In genomic region chr17:559699-560378, GRCh38 we compare ENCODE assay signal across 11 cellular contexts.
DNase-seq lines count a peak whose midpoint lies in the region; ATAC-seq and TF ChIP-seq lines count a peak whose summit lies in the region.
"Had no signal": no experiment of that assay in that cellular context is flagged by ENCODE, and none has a peak within 500 bp of the region (broad histone marks: within the 10 kb centered on the region; RNA-seq: fewer than 3 reads in every experiment).

No MANE protein-coding gene starts in this region.

- H3K4me3 ChIP-seq in BLaER1 treated with 17β-estradiol and CSF1 and Interleukin-3, amounts not matched to agents 10 nM and 100 nM: peak overlapping the region in 1 of 10 experiments; percentile 19; a peak in 2 of 20 replicates
- H3K4me3 ChIP-seq in SK-N-SH (ENCODE audit: low read depth in 2 of 2, low read length in 1 of 2): no peak overlapping the region
- H3K4me3 ChIP-seq in fibroblast of mammary gland (ENCODE audit: control insufficient read depth, low read depth, low read length): no peak overlapping the region
- no peak overlapping the region for H3K4me3 ChIP-seq in parathyroid adenoma (ENCODE audit: low read depth, low read length)

- ATAC-seq in GM18867 (IDR thresholded peaks at IDR 0.05; ENCODE audit: unreplicated experiment) (no peak), GM19395 (IDR thresholded peaks at IDR 0.05; ENCODE audit: unreplicated experiment) (no peak)

- peak overlapping the region in 4 of 11 experiments; percentile 32 to 59 (median 50); a peak in 6 of 22 replicates for H3K9ac ChIP-seq in BLaER1 treated with 17β-estradiol and CSF1 and Interleukin-3, amounts not matched to agents 10 nM and 100 nM
- peak overlapping the region; percentile 20; the same call in 1 of the 2 replicates for H3K9ac ChIP-seq in SK-N-SH
- no peak overlapping the region for H3K9ac ChIP-seq in parathyroid adenoma

- peak overlapping the region in 10 of 11 experiments; percentile 16 to 79 (median 52); a peak in 17 of 22 replicates for H3K27ac ChIP-seq in BLaER1 treated with 17β-estradiol and CSF1 and Interleukin-3, amounts not matched to agents 10 nM and 100 nM
- H3K27ac ChIP-seq in SK-N-SH (ENCODE audit: low read depth in 2 of 2, low read length in 1 of 2) (peak overlapping the region in 1 of 2 experiments; percentile 82; a peak in 2 of 4 replicates), parathyroid adenoma (peak overlapping the region; percentile 73)

- H3F3A ChIP-seq in SK-N-SH (replicated peaks; ENCODE audit: insufficient read depth): peaks cover 33% of the 10 kb centered on the region

- H3K4me2 ChIP-seq in BLaER1 treated with 17β-estradiol and CSF1 and Interleukin-3, amounts not matched to agents 10 nM and 100 nM: peak overlapping the region in 8 of 11 experiments; percentile 6 to 91 (median 76); a peak in 14 of 22 replicates
- peak overlapping the region; percentile 38 for H3K4me2 ChIP-seq in SK-N-SH
- no peak overlapping the region for H3K4me2 ChIP-seq in parathyroid adenoma (ENCODE audit: low read length)

- WGBS in SK-N-SH (ENCODE audit: low lambda C conversion rate): 54% methylated on average over 2 of the region's 6 CpGs

- H3K36me3 ChIP-seq in BLaER1 treated with 17β-estradiol and CSF1 and Interleukin-3, amounts not matched to agents 10 nM and 100 nM: peaks cover 31 to 100% (median 76%) of the 10 kb centered on the region in 11 experiments
- H3K36me3 ChIP-seq in SK-N-SH (replicated peaks in 1 of 2; ENCODE audit: control insufficient read depth in 1 of 2, insufficient read depth in 2 of 2, low read length in 1 of 2): peaks cover 17 to 27% of the 10 kb centered on the region in 2 experiments
- no peaks in the 10 kb centered on the region for H3K36me3 ChIP-seq in parathyroid adenoma (ENCODE audit: control insufficient read depth, insufficient read depth, low read length)

- H4K20me1 ChIP-seq in BLaER1 treated with 17β-estradiol and CSF1 and Interleukin-3, amounts not matched to agents 10 nM and 100 nM: no peaks in the 10 kb centered on the region; a peak in 1 of 22 replicates
- peaks cover 14% of the 10 kb centered on the region for H4K20me1 ChIP-seq in SK-N-SH (ENCODE audit: insufficient read depth)

- CTCF ChIA-PET in SK-N-SH (lab: Yijun Ruan, JAX): no interaction called here

- no peak for TF ChIP-seq CTCF in SK-N-SH (IDR thresholded peaks at IDR 0.05)
- no peak for TF ChIP-seq CTCF in fibroblast of mammary gland (conservative IDR thresholded peaks at IDR 0.05; ENCODE audit: control insufficient read depth, insufficient read depth, low read depth, low read length)
- no peak for TF ChIP-seq CTCF in parathyroid adenoma (IDR thresholded peaks at IDR 0.05)

- peaks cover 0 to 79% (median 37%) of the 10 kb centered on the region in 10 experiments; a peak in 17 of 20 replicates for H3K4me1 ChIP-seq in BLaER1 treated with 17β-estradiol and CSF1 and Interleukin-3, amounts not matched to agents 10 nM and 100 nM
- H3K4me1 ChIP-seq in SK-N-SH (ENCODE audit: control insufficient read depth in 1 of 2, insufficient read depth in 2 of 2, low read depth in 1 of 2, low read length in 1 of 2): peaks cover 0 to 38% of the 10 kb centered on the region in 2 experiments; a peak in 3 of 4 replicates
- H3K4me1 ChIP-seq in parathyroid adenoma: no peaks in the 10 kb centered on the region

- no peaks in the 10 kb centered on the region for H3K9me3 ChIP-seq in BLaER1 treated with 17β-estradiol and CSF1 and Interleukin-3, amounts not matched to agents 10 nM and 100 nM (replicated peaks in 1 of 11)
- H3K9me3 ChIP-seq in SK-N-SH: no peaks in the 10 kb centered on the region
- H3K9me3 ChIP-seq in parathyroid adenoma (ENCODE audit: control insufficient read depth, low read length): no peaks in the 10 kb centered on the region

- TF ChIP-seq RAD21 in SK-N-SH (IDR thresholded peaks at IDR 0.05; ENCODE audit: low read length): no peak

- no peak for DNase-seq in SK-N-SH
- DNase-seq in fibroblast of mammary gland (ENCODE audit: low read depth): peak; percentile 97
- DNase-seq in NCI-H524 (lab: John Stamatoyannopoulos, UW): no peak
- DNase-seq in NOMO-1 treated with dmso at 0.1 percent for 144 hours (lab: John Stamatoyannopoulos, UW; ENCODE audit: unreplicated experiment): no peak
- DNase-seq: activated naive CD8-positive, alpha-beta T cell treated with anti-CD3 and anti-CD28 coated beads, Interleukin-2, amount 10 ng/mL, durations not matched to agents 7 days and 5 days; GDM1; stimulated activated CD4-positive, alpha-beta T cell treated with anti-CD3 and anti-CD28 coated beads, Interleukin-12 subunit alpha, Interleukin-12 subunit beta, amount 100 ng/mL, for 4 hours had no signal

- no peaks in the 10 kb centered on the region for H3K27me3 ChIP-seq in BLaER1 treated with 17β-estradiol and CSF1 and Interleukin-3, amounts not matched to agents 10 nM and 100 nM
- H3K27me3 ChIP-seq in SK-N-SH (ENCODE audit: insufficient read depth): no peaks in the 10 kb centered on the region
- H3K27me3 ChIP-seq in parathyroid adenoma (ENCODE audit: control insufficient read depth, insufficient read depth, low read length): no peaks in the 10 kb centered on the region

- H2AFZ ChIP-seq in SK-N-SH (ENCODE audit: low read depth) (no peak overlapping the region), parathyroid adenoma (no peak overlapping the region)

- no peaks in the 10 kb centered on the region for H3K9me2 ChIP-seq in SK-N-SH

- H3K79me2 ChIP-seq in SK-N-SH (ENCODE audit: insufficient read depth): peaks cover 5% of the 10 kb centered on the region; the same call in 1 of the 2 replicates
- H3K79me2 ChIP-seq in parathyroid adenoma: no peaks in the 10 kb centered on the region

- POLR2A ChIA-PET in SK-N-SH (lab: Yijun Ruan, JAX): no interaction called here

- no peak for TF ChIP-seq EP300 in SK-N-SH (IDR thresholded peaks at IDR 0.05; ENCODE audit: borderline replicate concordance in 1 of 2, low read depth in 1 of 2, low read length in 1 of 2)

TF ChIP-seq in SK-N-SH, 30 proteins besides CTCF, POLR2A, EP300 and RAD21:
- TF ChIP-seq FOSL2 (IDR thresholded peaks at IDR 0.05; ENCODE audit: borderline replicate concordance, low read depth) (peak; percentile 55; the same call in 1 of the 2 replicates), TCF12 (IDR thresholded peaks at IDR 0.05) (peak; percentile 7; the same call in 1 of the 2 replicates), MEF2A (IDR thresholded peaks at IDR 0.05; ENCODE audit: borderline replicate concordance, low read depth) (no peak), MXI1 (IDR thresholded peaks at IDR 0.05; ENCODE audit: low read depth, low read length) (no peak), POLR2AphosphoS5 (IDR thresholded peaks at IDR 0.05; ENCODE audit: low read depth, low read length) (no peak), JUND (IDR thresholded peaks at IDR 0.05) (no peak), RXRA (IDR thresholded peaks at IDR 0.05; ENCODE audit: borderline replicate concordance, low read depth) (peak; percentile 94)
